In genomic region chr14:69766984-69767368, GRCh38 we compare ENCODE assay signal across 8 cellular contexts. TPM values are rescaled to one million over a fixed set of nuclear protein-coding genes. Genes with fewer than 3 reads are reported as not detected.
DNase-seq lines count a peak whose midpoint lies in the region; ATAC-seq and TF ChIP-seq lines count a peak whose summit lies in the region.

Gene SRSF5, plus strand, starts transcription at chr14:69767142. Its CDS starts 1,015 bp downstream, at chr14:69768157.

- TF ChIP-seq EP300 in suprapubic skin (IDR thresholded peaks at IDR 0.05) = peak; percentile 17

- H3K9me3 ChIP-seq in suprapubic skin = no peaks in the 10 kb centered on the region

- TF ChIP-seq CTCF in GM06990 (IDR thresholded peaks at IDR 0.05; ENCODE audit: insufficient read depth, low read length, poor library complexity, severe bottlenecking) = no peak
- no peak for TF ChIP-seq CTCF in suprapubic skin (IDR thresholded peaks at IDR 0.05)

- no peaks in the 10 kb centered on the region for H3K9me3 Mint-ChIP-seq in activated naive CD4-positive, alpha-beta T cell treated with anti-CD3 and anti-CD28 coated beads, Interleukin-2, amount 50 U/mL, for 24 hours

- H3K27ac Mint-ChIP-seq in activated naive CD4-positive, alpha-beta T cell treated with anti-CD3 and anti-CD28 coated beads, Interleukin-2, amount 50 U/mL, for 24 hours = peak within 1 kb of the TSS; percentile 99

- H3K4me1 Mint-ChIP-seq in activated naive CD4-positive, alpha-beta T cell treated with anti-CD3 and anti-CD28 coated beads, Interleukin-2, amount 50 U/mL, for 24 hours = peaks cover 72% of the 10 kb centered on the region

- peaks cover 45% of the 10 kb centered on the region for H3K4me1 ChIP-seq in suprapubic skin

- peaks cover 34% of the 10 kb centered on the region for H3K36me3 Mint-ChIP-seq in activated naive CD4-positive, alpha-beta T cell treated with anti-CD3 and anti-CD28 coated beads, Interleukin-2, amount 50 U/mL, for 24 hours

- H3K36me3 ChIP-seq in GM06990 (ENCODE audit: control insufficient read depth, insufficient read depth, low read length) (peaks cover 18% of the 10 kb centered on the region), suprapubic skin (peaks cover 39% of the 10 kb centered on the region)

- ATAC-seq in HG02588 (IDR thresholded peaks at IDR 0.05; ENCODE audit: unreplicated experiment) = peak; percentile 79
- peak; percentile 93 for ATAC-seq in SK-N-SH treated with all-trans-retinoic acid at 6 μM for 48 hours

- H3K27me3 Mint-ChIP-seq in activated naive CD4-positive, alpha-beta T cell treated with anti-CD3 and anti-CD28 coated beads, Interleukin-2, amount 50 U/mL, for 24 hours = no peaks in the 10 kb centered on the region

- H3K4me3 Mint-ChIP-seq in activated naive CD4-positive, alpha-beta T cell treated with anti-CD3 and anti-CD28 coated beads, Interleukin-2, amount 50 U/mL, for 24 hours = peak within 1 kb of the TSS; percentile 99

- H3K4me3 ChIP-seq in GM06990 (replicated peaks; ENCODE audit: low read depth, low read length) (peak within 1 kb of the TSS; percentile 100), suprapubic skin (peak within 1 kb of the TSS; percentile 66)

- DNase-seq in GM06990 (ENCODE audit: extremely low read depth, insufficient read length) (peak; percentile 96), NCI-H1092 (lab: John Stamatoyannopoulos, UW) (peak; percentile 95), globus pallidus (ENCODE audit: low spot score) (peak; percentile 97), nucleus accumbens (lab: John Stamatoyannopoulos, UW) (peak; percentile 67 to 97 (median 91)), suprapubic skin (ENCODE audit: low spot score in 2 of 2) (peak; percentile 98 to 99)

- 3% methylated on average over 6 of the region's 31 CpGs for WGBS in suprapubic skin

- no peaks in the 10 kb centered on the region for H3K27me3 ChIP-seq in GM06990 (replicated peaks; ENCODE audit: control insufficient read depth, insufficient read depth, low read length)
- H3K27me3 ChIP-seq in suprapubic skin = peaks cover 4% of the 10 kb centered on the region

- H3K27ac ChIP-seq in suprapubic skin = peak within 1 kb of the TSS; percentile 99

- TF ChIP-seq POLR2A in suprapubic skin (IDR thresholded peaks at IDR 0.05) = peak; percentile 92 to 99

TF ChIP-seq in SK-N-SH treated with all-trans-retinoic acid at 6 μM for 48 hours, 23 proteins besides CTCF, POLR2A, EP300 and RAD21:
- TF ChIP-seq, protein P1, sequence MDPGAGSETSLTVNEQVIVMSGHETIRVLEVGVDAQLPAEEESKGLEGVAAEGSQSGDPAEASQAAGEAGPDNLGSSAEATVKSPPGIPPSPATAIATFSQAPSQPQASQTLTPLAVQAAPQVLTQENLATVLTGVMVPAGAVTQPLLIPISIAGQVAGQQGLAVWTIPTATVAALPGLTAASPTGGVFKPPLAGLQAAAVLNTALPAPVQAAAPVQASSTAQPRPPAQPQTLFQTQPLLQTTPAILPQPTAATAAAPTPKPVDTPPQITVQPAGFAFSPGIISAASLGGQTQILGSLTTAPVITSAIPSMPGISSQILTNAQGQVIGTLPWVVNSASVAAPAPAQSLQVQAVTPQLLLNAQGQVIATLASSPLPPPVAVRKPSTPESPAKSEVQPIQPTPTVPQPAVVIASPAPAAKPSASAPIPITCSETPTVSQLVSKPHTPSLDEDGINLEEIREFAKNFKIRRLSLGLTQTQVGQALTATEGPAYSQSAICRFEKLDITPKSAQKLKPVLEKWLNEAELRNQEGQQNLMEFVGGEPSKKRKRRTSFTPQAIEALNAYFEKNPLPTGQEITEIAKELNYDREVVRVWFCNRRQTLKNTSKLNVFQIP (CRISPR knock-in tag; IDR thresholded peaks at IDR 0.05; ENCODE audit: borderline replicate concordance, low read depth) = 0 out of 2 replicates have a peak, but pooled peaks have one; percentile 37
- TF ChIP-seq ARNTL (CRISPR knock-in tag; IDR thresholded peaks at IDR 0.05; ENCODE audit: borderline replicate concordance, low read depth) = no peak
- TF ChIP-seq RARB (CRISPR knock-in tag; IDR thresholded peaks at IDR 0.05) = 0 out of 2 replicates have a peak, but pooled peaks have one; percentile 4
- no peak for TF ChIP-seq BACH2 (CRISPR knock-in tag; IDR thresholded peaks at IDR 0.05; ENCODE audit: borderline replicate concordance)
TF ChIP-seq in SK-N-SH treated with all-trans-retinoic acid at 6 μM for 48 hours: peak in this region for 2.

RNA-seq across cellular contexts. Expression of gene SRSF5, which starts in this region (rescaled TPM):
- total RNA-seq in suprapubic skin = 1,000 to 10,000 TPM in 1 of 4 donors, 100 to 1,000 TPM in 3; 342 to 1,053 (median 453) TPM

Comparison
In these comparisons a context has a peak if more than half of its experiments do, and no peak if none do; other contexts are left out.
1. Peak in every context shown above with its lines: DNase-seq, ATAC-seq, H3K4me3 ChIP-seq and H3K27ac ChIP-seq.